15 cellular contexts compared by ENCODE assay signal in the genomic region with DNA sequence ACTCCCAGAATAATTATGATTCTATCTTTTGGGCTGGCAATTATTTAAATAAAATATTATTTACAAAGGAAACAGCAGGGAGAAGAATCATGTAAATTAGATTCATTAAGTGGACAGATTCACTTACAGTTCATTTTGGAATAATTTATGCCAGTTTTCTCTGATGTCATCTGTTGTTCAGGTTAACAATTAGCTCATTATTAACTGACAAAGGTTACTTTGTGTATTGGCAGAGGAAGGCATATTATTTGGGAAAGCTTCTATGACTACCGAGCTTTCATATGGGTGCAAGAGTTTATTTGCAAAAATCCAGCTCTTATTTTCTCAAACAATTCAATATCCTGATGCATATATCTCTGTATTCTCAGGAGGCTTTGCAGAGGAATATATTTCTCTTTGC.
DNase-seq lines count a peak whose midpoint lies in the region; ATAC-seq, FAIRE-seq and TF ChIP-seq lines count a peak whose summit lies in the region.
"Had no signal": no experiment of that assay in that cellular context is flagged by ENCODE, and none has a peak within 500 bp of the region (broad histone marks: within the 10 kb centered on the region; RNA-seq: fewer than 3 reads in every experiment).

No MANE protein-coding gene starts in this region.

- peak; percentile 40 for FAIRE-seq in frontal cortex (lab: Jason Lieb, UNC)
- no peak for FAIRE-seq in HepG2 (lab: Jason Lieb, UNC)
- FAIRE-seq: A549, GM12878, GM18507, HTR-8/SVneo had no signal

- no peak overlapping the region for H2AFZ ChIP-seq in HepG2 (ENCODE audit: low read length)

- H3K27me3 ChIP-seq in suprapubic skin (no peaks in the 10 kb centered on the region), HepG2 (ENCODE audit: control insufficient read depth in 1 of 2, insufficient read depth in 2 of 2, low read length in 2 of 2) (no peaks in the 10 kb centered on the region)
- H3K27me3 ChIP-seq: BLaER1 had no signal

- H3K36me3 ChIP-seq in KOPT-K1 (ENCODE audit: insufficient read depth, low read length) (no peaks in the 10 kb centered on the region), suprapubic skin (no peaks in the 10 kb centered on the region), HepG2 (replicated peaks in 1 of 2; ENCODE audit: control insufficient read depth in 1 of 2, insufficient read depth in 2 of 2, low read length in 2 of 2) (no peaks in the 10 kb centered on the region)
- H3K36me3 ChIP-seq: BLaER1 had no signal

- POLR2A ChIA-PET in HepG2 (lab: Yijun Ruan, JAX): no interaction called here

- TF ChIP-seq RAD21 in HepG2 (CRISPR knock-in tag; IDR thresholded peaks at IDR 0.05): no peak

- WGBS in suprapubic skin: 73% methylated on average over 1 of the region's 1 CpG
- 5% methylated on average over 1 of the region's 1 CpG for WGBS in HepG2 (ENCODE audit: low lambda C conversion rate)

- peak overlapping the region; percentile 40 for H3K27ac ChIP-seq in KOPT-K1 (ENCODE audit: low read depth, low read length, poor library complexity, severe bottlenecking)
- peak overlapping the region; percentile 10 for H3K27ac ChIP-seq in suprapubic skin
- no peak overlapping the region for H3K27ac ChIP-seq in HepG2 (ENCODE audit: extremely low read length, insufficient read depth, low read length)
- H3K27ac ChIP-seq: A549, BLaER1 had no signal

- intact Hi-C loops in HepG2 (cut with micrococcal nuclease; ENCODE audit: unreplicated experiment): no loop called here

- no peaks in the 10 kb centered on the region for H3K4me1 ChIP-seq in suprapubic skin
- no peaks in the 10 kb centered on the region for H3K4me1 ChIP-seq in HepG2 (ENCODE audit: insufficient read depth, low read length)
- H3K4me1 ChIP-seq: A549 had no signal

- DNase-seq in frontal cortex (ENCODE audit: low spot score in 2 of 2) (no peak), midbrain (lab: John Stamatoyannopoulos, UW) (peak; percentile 25), suprapubic skin (ENCODE audit: low spot score in 2 of 2) (no peak), HepG2 (ENCODE audit: low spot score) (no peak), AG20443 (ENCODE audit: low spot score) (no peak)
- DNase-seq: CD8-positive, alpha-beta memory T cell; HCEC 1CT; HFFc6 had no signal

- in situ Hi-C loops in HepG2 (cut with HindIII; ENCODE audit: extremely low pct_ligation_motif_present, low pct_unique_long_range_greater_than_20kb): no loop called here

- H3K4me2 ChIP-seq in HepG2 (ENCODE audit: low read depth, low read length): no peak overlapping the region
- H3K4me2 ChIP-seq: A549, BLaER1 had no signal

- BruUV-seq in HepG2 (replicated peaks; lab: Mats Ljungman, UMichigan): no TSS peak

- H3K4me3 ChIP-seq in suprapubic skin (no peak overlapping the region), HepG2 (replicated peaks in 1 of 3; ENCODE audit: insufficient read depth in 1 of 3, low read depth in 2 of 3, low read length in 3 of 3) (no peak overlapping the region)
- H3K4me3 ChIP-seq: A549, BLaER1, GM12878 had no signal

- ATAC-seq in GM18909 (IDR thresholded peaks at IDR 0.05; ENCODE audit: poor library complexity, unreplicated experiment) (no peak), HepG2 (no peak)
- ATAC-seq: A549, GM12878 had no signal

- TF ChIP-seq CTCF in suprapubic skin (IDR thresholded peaks at IDR 0.05) (no peak), HepG2 (CRISPR knock-in tag; IDR thresholded peaks at IDR 0.05) (no peak)

- H3K9me3 ChIP-seq in KOPT-K1 (ENCODE audit: insufficient read depth, low read length, poor library complexity, severe bottlenecking): no peaks in the 10 kb centered on the region
- no peaks in the 10 kb centered on the region for H3K9me3 ChIP-seq in suprapubic skin
- H3K9me3 ChIP-seq in HepG2 (ENCODE audit: low read length): no peaks in the 10 kb centered on the region
- H3K9me3 ChIP-seq: A549, BLaER1 had no signal

- no peaks in the 10 kb centered on the region for H4K20me1 ChIP-seq in HepG2 (ENCODE audit: insufficient read depth, low read length)
- H4K20me1 ChIP-seq: BLaER1 had no signal

- CTCF ChIA-PET in HepG2 (lab: Yijun Ruan, JAX; ENCODE audit: low intra/inter-chr PET ratio, low total read pairs): no interaction called here

- TF ChIP-seq EP300 in suprapubic skin (IDR thresholded peaks at IDR 0.05) (no peak), HepG2 (IDR thresholded peaks at IDR 0.05; ENCODE audit: low read depth in 2 of 2, low read length in 2 of 2) (no peak), HepG2 (CRISPR knock-in tag; IDR thresholded peaks at IDR 0.05; ENCODE audit: borderline replicate concordance) (no peak)

- no peaks in the 10 kb centered on the region for H3K79me2 ChIP-seq in HepG2 (ENCODE audit: insufficient read depth, low read length)

- TF ChIP-seq POLR2A in suprapubic skin (IDR thresholded peaks at IDR 0.05) (no peak), HepG2 (IDR thresholded peaks at IDR 0.05; ENCODE audit: insufficient read depth in 1 of 2, low read depth in 2 of 2, low read length in 2 of 2) (no peak)

- no peak overlapping the region for H3K9ac ChIP-seq in HepG2 (ENCODE audit: insufficient read depth, low read depth, low read length)
- H3K9ac ChIP-seq: BLaER1 had no signal

TF ChIP-seq in HepG2, 621 proteins besides CTCF, POLR2A, EP300 and RAD21:
- TF ChIP-seq ZNF557 (CRISPR knock-in tag; IDR thresholded peaks at IDR 0.05) (no peak), GABPA (IDR thresholded peaks at IDR 0.05; ENCODE audit: low read depth, low read length) (no peak), GABPA (CRISPR knock-in tag; IDR thresholded peaks at IDR 0.05; ENCODE audit: low read depth) (no peak), TCF12 (IDR thresholded peaks at IDR 0.05) (no peak), TCF12 (CRISPR knock-in tag; IDR thresholded peaks at IDR 0.05) (no peak), ZNF335 (CRISPR knock-in tag; IDR thresholded peaks at IDR 0.05) (no peak), SIN3B (IDR thresholded peaks at IDR 0.05; ENCODE audit: low read length) (no peak), ZNF136 (CRISPR knock-in tag; IDR thresholded peaks at IDR 0.05; ENCODE audit: low read depth) (no peak), DNMT1 (CRISPR knock-in tag; IDR thresholded peaks at IDR 0.05) (no peak), ZFP62 (CRISPR knock-in tag; IDR thresholded peaks at IDR 0.05) (no peak)
- TF ChIP-seq, protein P1, sequence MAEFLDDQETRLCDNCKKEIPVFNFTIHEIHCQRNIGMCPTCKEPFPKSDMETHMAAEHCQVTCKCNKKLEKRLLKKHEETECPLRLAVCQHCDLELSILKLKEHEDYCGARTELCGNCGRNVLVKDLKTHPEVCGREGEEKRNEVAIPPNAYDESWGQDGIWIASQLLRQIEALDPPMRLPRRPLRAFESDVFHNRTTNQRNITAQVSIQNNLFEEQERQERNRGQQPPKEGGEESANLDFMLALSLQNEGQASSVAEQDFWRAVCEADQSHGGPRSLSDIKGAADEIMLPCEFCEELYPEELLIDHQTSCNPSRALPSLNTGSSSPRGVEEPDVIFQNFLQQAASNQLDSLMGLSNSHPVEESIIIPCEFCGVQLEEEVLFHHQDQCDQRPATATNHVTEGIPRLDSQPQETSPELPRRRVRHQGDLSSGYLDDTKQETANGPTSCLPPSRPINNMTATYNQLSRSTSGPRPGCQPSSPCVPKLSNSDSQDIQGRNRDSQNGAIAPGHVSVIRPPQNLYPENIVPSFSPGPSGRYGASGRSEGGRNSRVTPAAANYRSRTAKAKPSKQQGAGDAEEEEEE (CRISPR knock-in tag; IDR thresholded peaks at IDR 0.05; ENCODE audit: borderline replicate concordance): no peak
- TF ChIP-seq, protein P2, sequence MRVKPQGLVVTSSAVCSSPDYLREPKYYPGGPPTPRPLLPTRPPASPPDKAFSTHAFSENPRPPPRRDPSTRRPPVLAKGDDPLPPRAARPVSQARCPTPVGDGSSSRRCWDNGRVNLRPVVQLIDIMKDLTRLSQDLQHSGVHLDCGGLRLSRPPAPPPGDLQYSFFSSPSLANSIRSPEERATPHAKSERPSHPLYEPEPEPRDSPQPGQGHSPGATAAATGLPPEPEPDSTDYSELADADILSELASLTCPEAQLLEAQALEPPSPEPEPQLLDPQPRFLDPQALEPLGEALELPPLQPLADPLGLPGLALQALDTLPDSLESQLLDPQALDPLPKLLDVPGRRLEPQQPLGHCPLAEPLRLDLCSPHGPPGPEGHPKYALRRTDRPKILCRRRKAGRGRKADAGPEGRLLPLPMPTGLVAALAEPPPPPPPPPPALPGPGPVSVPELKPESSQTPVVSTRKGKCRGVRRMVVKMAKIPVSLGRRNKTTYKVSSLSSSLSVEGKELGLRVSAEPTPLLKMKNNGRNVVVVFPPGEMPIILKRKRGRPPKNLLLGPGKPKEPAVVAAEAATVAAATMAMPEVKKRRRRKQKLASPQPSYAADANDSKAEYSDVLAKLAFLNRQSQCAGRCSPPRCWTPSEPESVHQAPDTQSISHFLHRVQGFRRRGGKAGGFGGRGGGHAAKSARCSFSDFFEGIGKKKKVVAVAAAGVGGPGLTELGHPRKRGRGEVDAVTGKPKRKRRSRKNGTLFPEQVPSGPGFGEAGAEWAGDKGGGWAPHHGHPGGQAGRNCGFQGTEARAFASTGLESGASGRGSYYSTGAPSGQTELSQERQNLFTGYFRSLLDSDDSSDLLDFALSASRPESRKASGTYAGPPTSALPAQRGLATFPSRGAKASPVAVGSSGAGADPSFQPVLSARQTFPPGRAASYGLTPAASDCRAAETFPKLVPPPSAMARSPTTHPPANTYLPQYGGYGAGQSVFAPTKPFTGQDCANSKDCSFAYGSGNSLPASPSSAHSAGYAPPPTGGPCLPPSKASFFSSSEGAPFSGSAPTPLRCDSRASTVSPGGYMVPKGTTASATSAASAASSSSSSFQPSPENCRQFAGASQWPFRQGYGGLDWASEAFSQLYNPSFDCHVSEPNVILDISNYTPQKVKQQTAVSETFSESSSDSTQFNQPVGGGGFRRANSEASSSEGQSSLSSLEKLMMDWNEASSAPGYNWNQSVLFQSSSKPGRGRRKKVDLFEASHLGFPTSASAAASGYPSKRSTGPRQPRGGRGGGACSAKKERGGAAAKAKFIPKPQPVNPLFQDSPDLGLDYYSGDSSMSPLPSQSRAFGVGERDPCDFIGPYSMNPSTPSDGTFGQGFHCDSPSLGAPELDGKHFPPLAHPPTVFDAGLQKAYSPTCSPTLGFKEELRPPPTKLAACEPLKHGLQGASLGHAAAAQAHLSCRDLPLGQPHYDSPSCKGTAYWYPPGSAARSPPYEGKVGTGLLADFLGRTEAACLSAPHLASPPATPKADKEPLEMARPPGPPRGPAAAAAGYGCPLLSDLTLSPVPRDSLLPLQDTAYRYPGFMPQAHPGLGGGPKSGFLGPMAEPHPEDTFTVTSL (CRISPR knock-in tag; IDR thresholded peaks at IDR 0.05; ENCODE audit: borderline replicate concordance): no peak
- TF ChIP-seq, protein P3, sequence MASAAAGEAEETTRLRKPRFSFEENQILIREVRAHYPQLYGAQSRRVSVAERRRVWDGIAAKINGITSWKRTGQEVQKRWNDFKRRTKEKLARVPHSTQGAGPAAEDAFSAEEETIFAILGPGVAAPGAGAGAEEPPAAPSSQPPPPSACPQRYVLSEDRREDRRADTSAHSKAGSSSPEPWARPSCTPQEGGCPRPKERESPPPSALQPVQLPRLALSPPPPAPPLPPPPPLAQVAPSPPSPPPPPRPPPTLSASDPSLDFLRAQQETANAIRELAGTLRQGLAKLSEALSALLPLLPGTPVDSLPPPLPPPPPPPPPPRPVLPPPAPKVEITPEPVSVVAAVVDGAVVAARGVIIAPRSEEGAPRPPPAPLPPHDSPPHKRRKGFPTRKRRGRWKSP (CRISPR knock-in tag; IDR thresholded peaks at IDR 0.05): no peak
